Comparison of ENCODE assay signal across 8 cellular contexts in the genomic region with DNA sequence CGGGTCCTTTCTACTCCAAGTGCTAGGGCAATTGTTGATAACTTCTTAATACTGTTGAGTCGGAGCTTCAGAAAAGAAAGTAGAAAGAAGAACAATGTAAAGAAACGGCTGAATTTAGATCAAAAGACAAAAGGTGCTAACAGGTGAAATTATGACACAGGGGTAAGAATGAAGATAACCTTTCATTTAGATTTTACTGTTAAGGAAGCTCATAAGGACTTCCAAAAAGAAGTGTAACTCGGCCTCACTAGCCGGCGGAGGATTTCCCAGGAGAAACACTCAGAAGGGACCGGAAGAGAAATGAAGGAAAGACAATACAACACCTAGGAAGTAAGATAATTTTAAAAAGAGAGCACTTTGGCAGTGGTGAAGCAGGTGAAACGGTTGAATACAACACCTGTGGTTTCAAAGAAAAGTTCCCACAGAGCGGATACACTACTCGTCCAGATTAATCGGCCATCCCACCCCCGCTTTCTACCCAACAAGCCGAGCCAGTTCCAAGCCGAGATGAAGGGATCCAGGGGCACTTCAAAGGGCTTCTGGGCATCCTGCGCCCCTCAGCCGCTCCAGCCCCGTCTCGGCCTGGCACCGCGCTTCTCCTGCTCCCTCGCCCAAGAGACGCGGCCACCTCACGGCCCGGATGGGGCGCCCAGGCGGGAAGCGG. TPM values are rescaled to one million over a fixed set of nuclear protein-coding genes. Genes with fewer than 3 reads are reported as not detected.
DNase-seq lines count a peak whose midpoint lies in the region; ATAC-seq and TF ChIP-seq lines count a peak whose summit lies in the region.

No MANE protein-coding gene starts in this region.

- H3K4me3 ChIP-seq in naive thymus-derived CD4-positive, alpha-beta T cell (ENCODE audit: low read length) = peak overlapping the region; percentile 95

- peaks cover 0 to 32% (median 0%) of the 10 kb centered on the region in 3 experiments for H3K36me3 ChIP-seq in naive thymus-derived CD4-positive, alpha-beta T cell (ENCODE audit: control insufficient read depth in 2 of 3, insufficient read depth in 3 of 3, low read length in 3 of 3)

- TF ChIP-seq POLR2A in erythroblast (IDR thresholded peaks at IDR 0.05; ENCODE audit: low read length) = no peak

- peaks cover 33% of the 10 kb centered on the region for H3K4me1 Mint-ChIP-seq in activated T-cell treated with anti-CD3 and anti-CD28 coated beads, Interleukin-2, amount 50 U/mL, for 4 hours (ENCODE audit: low read depth)
- H3K4me1 Mint-ChIP-seq in naive thymus-derived CD4-positive, alpha-beta T cell = peaks cover 25 to 50% (median 39%) of the 10 kb centered on the region in 7 donors

- peaks cover 7% of the 10 kb centered on the region in 2 donors for H3K4me1 ChIP-seq in naive thymus-derived CD4-positive, alpha-beta T cell (ENCODE audit: control insufficient read depth in 2 of 2, insufficient read depth in 2 of 2, low read length in 2 of 2)

- H3K36me3 Mint-ChIP-seq in activated T-cell treated with anti-CD3 and anti-CD28 coated beads, Interleukin-2, amount 50 U/mL, for 4 hours (ENCODE audit: insufficient read depth) = peaks cover 37% of the 10 kb centered on the region
- H3K36me3 Mint-ChIP-seq in naive thymus-derived CD4-positive, alpha-beta T cell = peaks cover 9 to 27% (median 19%) of the 10 kb centered on the region in 5 donors

- H3K9me3 ChIP-seq in naive thymus-derived CD4-positive, alpha-beta T cell (ENCODE audit: control insufficient read depth in 2 of 3, low read length in 3 of 3) = no peaks in the 10 kb centered on the region

- POLR2A ChIA-PET in naive thymus-derived CD4-positive, alpha-beta T cell (lab: Charles Lee) = interaction anchor here (0.5 to 1.4 kb wide), 8 partner anchors 10 to 321 kb away, joined by 3 to 6 read pairs (median 4); a partner anchor contains a TSS

- H3K4me3 Mint-ChIP-seq in activated T-cell treated with anti-CD3 and anti-CD28 coated beads, Interleukin-2, amount 50 U/mL, for 4 hours = peak overlapping the region; percentile 99
- H3K4me3 Mint-ChIP-seq in naive thymus-derived CD4-positive, alpha-beta T cell = peak overlapping the region; percentile 94 to 100 (median 98)

- no peak for DNase-seq in activated T-cell treated with anti-CD3 and anti-CD28 coated beads, Interleukin-2, amount 50 U/mL, for 4 hours
- no peak for DNase-seq in activated T-cell treated with anti-CD3 and anti-CD28 coated beads, Interleukin-2, amount 50 U/mL, for 1 hour
- peak; percentile 39 for DNase-seq in RKO (ENCODE audit: low spot score)
- DNase-seq in erythroblast (lab: John Stamatoyannopoulos, UW) = peak; percentile 37 to 55
- peak in 4 of 9 donors; percentile 7 to 13 (median 8) for DNase-seq in naive thymus-derived CD4-positive, alpha-beta T cell
- no peak for DNase-seq in stimulated activated CD4-positive, alpha-beta T cell treated with anti-CD3 and anti-CD28 coated beads, Interleukin-4, amount 100 ng/mL, for 24 hours
- no peak for DNase-seq in mucosa of gallbladder (ENCODE audit: low spot score)

- peak overlapping the region; percentile 83 to 99 (median 95) for H3K27ac Mint-ChIP-seq in naive thymus-derived CD4-positive, alpha-beta T cell

- CTCF ChIA-PET in naive thymus-derived CD4-positive, alpha-beta T cell (lab: Charles Lee) = interaction anchor here (4.0 kb wide), 1 partner anchor 12 kb away, joined by 31 read pairs; no protein-coding TSS in a partner anchor

- ATAC-seq in activated T-cell treated with anti-CD3 and anti-CD28 coated beads, Interleukin-2, amount 50 U/mL, for 4 hours = no peak
- ATAC-seq in HG02852 (IDR thresholded peaks at IDR 0.05; ENCODE audit: unreplicated experiment) = peak; percentile 40
- peak; percentile 46 for ATAC-seq in naive thymus-derived CD4-positive, alpha-beta T cell

- intact Hi-C loops in naive thymus-derived CD4-positive, alpha-beta T cell (cut with micrococcal nuclease) = loop anchor here (2.0 to 10.0 kb wide), 7 partner anchors 77 to 1333 kb away; a partner anchor contains a TSS

- peak overlapping the region; percentile 86 for H3K27ac ChIP-seq in naive thymus-derived CD4-positive, alpha-beta T cell (ENCODE audit: low read depth, low read length)

- no peaks in the 10 kb centered on the region for H3K9me3 Mint-ChIP-seq in activated T-cell treated with anti-CD3 and anti-CD28 coated beads, Interleukin-2, amount 50 U/mL, for 4 hours
- H3K9me3 Mint-ChIP-seq in naive thymus-derived CD4-positive, alpha-beta T cell = peaks cover 0 to 3% (median 0%) of the 10 kb centered on the region in 11 donors

- no peaks in the 10 kb centered on the region for H3K27me3 ChIP-seq in naive thymus-derived CD4-positive, alpha-beta T cell (ENCODE audit: control insufficient read depth in 2 of 2, insufficient read depth in 2 of 2, low read length in 2 of 2)

- no peaks in the 10 kb centered on the region for H3K27me3 Mint-ChIP-seq in activated T-cell treated with anti-CD3 and anti-CD28 coated beads, Interleukin-2, amount 50 U/mL, for 4 hours (ENCODE audit: low read depth)
- H3K27me3 Mint-ChIP-seq in naive thymus-derived CD4-positive, alpha-beta T cell = no peaks in the 10 kb centered on the region

RNA-seq across cellular contexts. Expression of a gene that starts 0.7 kb away (rescaled TPM):
- total RNA-seq in activated T-cell treated with anti-CD3 and anti-CD28 coated beads, Interleukin-2, amount 50 U/mL, for 4 hours = 10 to 100 TPM; 57.3 to 66.8 (median 59.0) TPM
- total RNA-seq in naive thymus-derived CD4-positive, alpha-beta T cell = 10 to 100 TPM; 25.8 to 49.2 (median 34.0) TPM
- 10 to 100 TPM; 15.1 to 17.3 TPM for polyA plus RNA-seq in naive thymus-derived CD4-positive, alpha-beta T cell
- 42.4 TPM for total RNA-seq in mucosa of gallbladder

Comparison
In these comparisons a context has a peak if more than half of its experiments do, and no peak if none do; other contexts are left out.
1. ATAC-seq: peak in HG02852 (single experiment) and naive thymus-derived CD4-positive, alpha-beta T cell (single experiment); none in activated T-cell treated with anti-CD3 and anti-CD28 coated beads, Interleukin-2, amount 50 U/mL, for 4 hours (0 of 2).
2. DNase-seq: peak in RKO (single experiment) and erythroblast (2 of 2); none in activated T-cell treated with anti-CD3 and anti-CD28 coated beads, Interleukin-2, amount 50 U/mL, for 4 hours (single experiment), activated T-cell treated with anti-CD3 and anti-CD28 coated beads, Interleukin-2, amount 50 U/mL, for 1 hour (single experiment), stimulated activated CD4-positive, alpha-beta T cell treated with anti-CD3 and anti-CD28 coated beads, Interleukin-4, amount 100 ng/mL, for 24 hours (single experiment) and mucosa of gallbladder (single experiment).